ENCODE assay signal across 1 cellular context in the genomic region with DNA sequence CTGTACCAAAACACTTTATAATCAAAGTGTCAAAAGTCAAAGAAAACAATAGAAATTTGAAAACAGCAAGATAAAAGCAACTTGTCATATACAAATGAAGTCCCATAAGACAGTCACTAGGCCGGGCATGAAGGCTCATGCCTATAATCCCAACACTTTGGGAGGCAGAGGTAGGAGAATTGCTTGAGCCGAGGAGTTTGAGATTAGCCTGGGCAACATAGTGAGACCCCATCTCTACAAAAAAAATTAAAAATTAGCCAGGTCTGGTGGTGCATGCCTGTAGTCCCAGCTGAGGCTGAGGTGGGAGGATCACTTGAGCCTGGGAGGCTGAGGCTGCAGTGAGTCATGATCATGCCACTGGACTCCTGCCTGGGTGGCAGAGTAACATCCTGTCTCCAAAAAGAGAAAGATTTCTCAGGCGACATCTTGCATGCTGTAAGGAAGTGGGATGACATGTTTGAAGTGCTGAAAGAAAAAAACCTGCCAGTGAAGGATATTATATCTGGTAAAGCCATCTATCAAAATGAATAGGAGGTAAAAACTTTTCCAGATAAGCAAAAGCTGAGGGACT.
TF ChIP-seq lines count a peak whose summit lies in the region.

No MANE protein-coding gene starts in this region.

TF ChIP-seq in SK-N-SH treated with all-trans-retinoic acid at 6 μM for 48 hours, 23 proteins besides CTCF, POLR2A, EP300 and RAD21 (continued from another document):
- TF ChIP-seq, protein P1, sequence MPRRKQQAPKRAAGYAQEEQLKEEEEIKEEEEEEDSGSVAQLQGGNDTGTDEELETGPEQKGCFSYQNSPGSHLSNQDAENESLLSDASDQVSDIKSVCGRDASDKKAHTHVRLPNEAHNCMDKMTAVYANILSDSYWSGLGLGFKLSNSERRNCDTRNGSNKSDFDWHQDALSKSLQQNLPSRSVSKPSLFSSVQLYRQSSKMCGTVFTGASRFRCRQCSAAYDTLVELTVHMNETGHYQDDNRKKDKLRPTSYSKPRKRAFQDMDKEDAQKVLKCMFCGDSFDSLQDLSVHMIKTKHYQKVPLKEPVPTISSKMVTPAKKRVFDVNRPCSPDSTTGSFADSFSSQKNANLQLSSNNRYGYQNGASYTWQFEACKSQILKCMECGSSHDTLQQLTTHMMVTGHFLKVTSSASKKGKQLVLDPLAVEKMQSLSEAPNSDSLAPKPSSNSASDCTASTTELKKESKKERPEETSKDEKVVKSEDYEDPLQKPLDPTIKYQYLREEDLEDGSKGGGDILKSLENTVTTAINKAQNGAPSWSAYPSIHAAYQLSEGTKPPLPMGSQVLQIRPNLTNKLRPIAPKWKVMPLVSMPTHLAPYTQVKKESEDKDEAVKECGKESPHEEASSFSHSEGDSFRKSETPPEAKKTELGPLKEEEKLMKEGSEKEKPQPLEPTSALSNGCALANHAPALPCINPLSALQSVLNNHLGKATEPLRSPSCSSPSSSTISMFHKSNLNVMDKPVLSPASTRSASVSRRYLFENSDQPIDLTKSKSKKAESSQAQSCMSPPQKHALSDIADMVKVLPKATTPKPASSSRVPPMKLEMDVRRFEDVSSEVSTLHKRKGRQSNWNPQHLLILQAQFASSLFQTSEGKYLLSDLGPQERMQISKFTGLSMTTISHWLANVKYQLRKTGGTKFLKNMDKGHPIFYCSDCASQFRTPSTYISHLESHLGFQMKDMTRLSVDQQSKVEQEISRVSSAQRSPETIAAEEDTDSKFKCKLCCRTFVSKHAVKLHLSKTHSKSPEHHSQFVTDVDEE (CRISPR knock-in tag; IDR thresholded peaks at IDR 0.05): no peak
- TF ChIP-seq, protein P2, sequence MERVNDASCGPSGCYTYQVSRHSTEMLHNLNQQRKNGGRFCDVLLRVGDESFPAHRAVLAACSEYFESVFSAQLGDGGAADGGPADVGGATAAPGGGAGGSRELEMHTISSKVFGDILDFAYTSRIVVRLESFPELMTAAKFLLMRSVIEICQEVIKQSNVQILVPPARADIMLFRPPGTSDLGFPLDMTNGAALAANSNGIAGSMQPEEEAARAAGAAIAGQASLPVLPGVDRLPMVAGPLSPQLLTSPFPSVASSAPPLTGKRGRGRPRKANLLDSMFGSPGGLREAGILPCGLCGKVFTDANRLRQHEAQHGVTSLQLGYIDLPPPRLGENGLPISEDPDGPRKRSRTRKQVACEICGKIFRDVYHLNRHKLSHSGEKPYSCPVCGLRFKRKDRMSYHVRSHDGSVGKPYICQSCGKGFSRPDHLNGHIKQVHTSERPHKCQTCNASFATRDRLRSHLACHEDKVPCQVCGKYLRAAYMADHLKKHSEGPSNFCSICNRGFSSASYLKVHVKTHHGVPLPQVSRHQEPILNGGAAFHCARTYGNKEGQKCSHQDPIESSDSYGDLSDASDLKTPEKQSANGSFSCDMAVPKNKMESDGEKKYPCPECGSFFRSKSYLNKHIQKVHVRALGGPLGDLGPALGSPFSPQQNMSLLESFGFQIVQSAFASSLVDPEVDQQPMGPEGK (CRISPR knock-in tag; IDR thresholded peaks at IDR 0.05; ENCODE audit: borderline replicate concordance): no peak
- no peak for TF ChIP-seq ESRRG (CRISPR knock-in tag; IDR thresholded peaks at IDR 0.05)
- TF ChIP-seq, protein P3, sequence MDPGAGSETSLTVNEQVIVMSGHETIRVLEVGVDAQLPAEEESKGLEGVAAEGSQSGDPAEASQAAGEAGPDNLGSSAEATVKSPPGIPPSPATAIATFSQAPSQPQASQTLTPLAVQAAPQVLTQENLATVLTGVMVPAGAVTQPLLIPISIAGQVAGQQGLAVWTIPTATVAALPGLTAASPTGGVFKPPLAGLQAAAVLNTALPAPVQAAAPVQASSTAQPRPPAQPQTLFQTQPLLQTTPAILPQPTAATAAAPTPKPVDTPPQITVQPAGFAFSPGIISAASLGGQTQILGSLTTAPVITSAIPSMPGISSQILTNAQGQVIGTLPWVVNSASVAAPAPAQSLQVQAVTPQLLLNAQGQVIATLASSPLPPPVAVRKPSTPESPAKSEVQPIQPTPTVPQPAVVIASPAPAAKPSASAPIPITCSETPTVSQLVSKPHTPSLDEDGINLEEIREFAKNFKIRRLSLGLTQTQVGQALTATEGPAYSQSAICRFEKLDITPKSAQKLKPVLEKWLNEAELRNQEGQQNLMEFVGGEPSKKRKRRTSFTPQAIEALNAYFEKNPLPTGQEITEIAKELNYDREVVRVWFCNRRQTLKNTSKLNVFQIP (CRISPR knock-in tag; IDR thresholded peaks at IDR 0.05; ENCODE audit: borderline replicate concordance, low read depth): no peak
